In the genomic region with DNA sequence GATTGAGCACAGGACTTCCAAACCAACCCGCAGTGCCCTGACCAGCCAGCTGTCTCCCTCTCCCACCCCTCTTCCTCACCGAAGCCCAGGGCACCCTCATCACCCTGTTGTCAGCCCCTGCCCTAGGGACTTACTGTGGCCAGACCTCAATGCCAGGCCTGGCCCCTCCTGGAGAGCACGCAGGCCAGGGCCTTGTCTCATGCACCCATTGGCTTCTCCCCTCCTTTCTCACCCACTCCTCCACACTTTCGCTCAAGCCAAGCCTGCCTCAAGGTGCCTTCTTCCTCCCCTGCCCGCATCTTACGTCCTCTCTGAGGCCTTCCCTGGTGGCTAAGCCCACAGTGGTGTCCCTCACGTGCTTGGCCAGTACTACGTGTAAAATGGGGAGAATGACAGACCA, we compare ENCODE assay signal across 18 cellular contexts. TPM values are rescaled to one million over a fixed set of nuclear protein-coding genes. Genes with fewer than 3 reads are reported as not detected.
DNase-seq lines count a peak whose midpoint lies in the region; ATAC-seq and TF ChIP-seq lines count a peak whose summit lies in the region.
"Had no signal": no experiment of that assay in that cellular context is flagged by ENCODE, and none has a peak within 500 bp of the region (broad histone marks: within the 10 kb centered on the region; RNA-seq: fewer than 3 reads in every experiment).

No MANE protein-coding gene starts in this region.

- H3F3A ChIP-seq in PC-9 (ENCODE audit: insufficient read depth, low read depth) = peaks cover 48% of the 10 kb centered on the region

- H4K5ac ChIP-seq in mesendoderm (ENCODE audit: low read length) = no peak overlapping the region

- no peak overlapping the region for H3K9ac ChIP-seq in mesendoderm (ENCODE audit: low read length)
- peak overlapping the region; percentile 63 for H3K9ac ChIP-seq in neuronal stem cell (ENCODE audit: low read depth, low read length, poor library complexity)
- H3K9ac ChIP-seq: BLaER1, GM23248 had no signal

- no peak overlapping the region for H3K14ac ChIP-seq in neuronal stem cell (ENCODE audit: low read length)

- H2BK120ac ChIP-seq in mesendoderm (ENCODE audit: low read depth, low read length) (no peak overlapping the region), neuronal stem cell (ENCODE audit: low read depth, low read length) (no peak overlapping the region)

- H3K4me3 ChIP-seq in PC-9 = no peak overlapping the region
- no peak overlapping the region for H3K4me3 ChIP-seq in mesendoderm (ENCODE audit: low read length)
- no peak overlapping the region for H3K4me3 ChIP-seq in neuronal stem cell (ENCODE audit: low read length in 2 of 2)
- H3K4me3 ChIP-seq: BLaER1, GM12878, GM23248 had no signal

- intact Hi-C loops in PC-9 (cut with micrococcal nuclease; ENCODE audit: unreplicated experiment) = no loop called here

- H2AK5ac ChIP-seq in mesendoderm (ENCODE audit: low read length) (no peak overlapping the region), neuronal stem cell (ENCODE audit: low read depth, low read length) (no peak overlapping the region)

- CTCF ChIA-PET in PC-9 (lab: Charles Lee) = no interaction called here

- peak overlapping the region; percentile 42 for H3K56ac ChIP-seq in mesendoderm (ENCODE audit: low read length)

- H3K18ac ChIP-seq in mesendoderm (ENCODE audit: low read length) = no peak overlapping the region
- H3K18ac ChIP-seq in neuronal stem cell (ENCODE audit: low read length) = no peak overlapping the region

- H3K36me3 ChIP-seq in PC-9 (ENCODE audit: low read depth) (no peaks in the 10 kb centered on the region), mesendoderm (ENCODE audit: control insufficient read depth, insufficient read depth, low read length) (no peaks in the 10 kb centered on the region), neuronal stem cell (replicated peaks in 1 of 2; ENCODE audit: control insufficient read depth in 2 of 2, insufficient read depth in 2 of 2, low read length in 2 of 2) (no peaks in the 10 kb centered on the region)
- H3K36me3 ChIP-seq: BLaER1 had no signal

- no peaks in the 10 kb centered on the region for H4K20me1 ChIP-seq in PC-9 (ENCODE audit: insufficient read depth)
- H4K20me1 ChIP-seq: BLaER1 had no signal

- H3K79me1 ChIP-seq in mesendoderm (ENCODE audit: low read length) (no peaks in the 10 kb centered on the region), neuronal stem cell (ENCODE audit: low read depth, low read length) (no peaks in the 10 kb centered on the region)

- TF ChIP-seq CTCF in PC-9 (conservative IDR thresholded peaks at IDR 0.05) = no peak

- peaks cover 76% of the 10 kb centered on the region for H3K4me1 ChIP-seq in PC-9 (replicated peaks; ENCODE audit: insufficient read depth)
- H3K4me1 ChIP-seq in mesendoderm (ENCODE audit: control insufficient read depth, low read depth, low read length) = no peaks in the 10 kb centered on the region
- H3K4me1 ChIP-seq in neuronal stem cell (ENCODE audit: control insufficient read depth in 2 of 2, insufficient read depth in 1 of 2, low read depth in 1 of 2, low read length in 2 of 2) = peaks cover 2% of the 10 kb centered on the region in 2 donors

- H3K4me2 ChIP-seq in PC-9 = 0 out of 2 replicates have a peak overlapping the region, but pooled peaks have one; percentile 71
- H3K4me2 ChIP-seq in mesendoderm (ENCODE audit: low read length) = no peak overlapping the region
- no peak overlapping the region for H3K4me2 ChIP-seq in neuronal stem cell (ENCODE audit: insufficient read depth, low read length, poor library complexity, severe bottlenecking)
- H3K4me2 ChIP-seq: BLaER1 had no signal

- no peaks in the 10 kb centered on the region for H3K9me3 ChIP-seq in PC-9 (ENCODE audit: insufficient read depth, low read depth)
- no peaks in the 10 kb centered on the region for H3K9me3 ChIP-seq in neuronal stem cell (replicated peaks in 1 of 2; ENCODE audit: control insufficient read depth in 2 of 2, insufficient read depth in 1 of 2, low read depth in 1 of 2, low read length in 2 of 2)
- H3K9me3 ChIP-seq: BLaER1 had no signal

- H4K8ac ChIP-seq in mesendoderm (ENCODE audit: low read depth, low read length) (no peak overlapping the region), neuronal stem cell (ENCODE audit: low read depth, low read length) (no peak overlapping the region)

- H3K79me2 ChIP-seq in PC-9 (ENCODE audit: low read depth) (no peaks in the 10 kb centered on the region), mesendoderm (ENCODE audit: control insufficient read depth, insufficient read depth, low read length) (no peaks in the 10 kb centered on the region)

- POLR2A ChIA-PET in PC-9 (lab: Charles Lee; ENCODE audit: unreplicated experiment) = no interaction called here

- H3K27me3 ChIP-seq in PC-9 (ENCODE audit: insufficient read depth, low read depth) = peaks cover 7% of the 10 kb centered on the region
- H3K27me3 ChIP-seq in mesendoderm (ENCODE audit: insufficient read depth, low read length, poor library complexity) = no peaks in the 10 kb centered on the region
- peaks cover 0 to 33% (median 3%) of the 10 kb centered on the region in 3 experiments for H3K27me3 ChIP-seq in neuronal stem cell (ENCODE audit: control insufficient read depth in 3 of 3, insufficient read depth in 3 of 3, low read depth in 1 of 3, low read length in 3 of 3)
- H3K27me3 ChIP-seq: BLaER1 had no signal

- no peak overlapping the region for H2BK12ac ChIP-seq in neuronal stem cell (ENCODE audit: low read length)

- no CpG with 5 or more reads among the region's 8 CpGs for whole genome bisulfite sequencing in mesendoderm (ENCODE audit: extremely low coverage, insufficient coverage, low lambda C conversion rate)
- WGBS in neuronal stem cell (ENCODE audit: extremely low coverage in 2 of 2, insufficient read length in 2 of 2, insufficient replicate concordance in 1 of 2), 2 donors = no CpG with 5 or more reads among the region's 8 CpGs

- no peak for ATAC-seq in HG03354 (IDR thresholded peaks at IDR 0.05; ENCODE audit: poor library complexity, severe bottlenecking, unreplicated experiment)
- ATAC-seq: GM12878 had no signal

- H4K91ac ChIP-seq in neuronal stem cell (ENCODE audit: low read depth, low read length, poor library complexity) = no peak overlapping the region

- H3K4ac ChIP-seq in mesendoderm (ENCODE audit: low read depth, low read length) (no peak overlapping the region), neuronal stem cell (ENCODE audit: low read length) (no peak overlapping the region)

- H3K27ac ChIP-seq in PC-9 (no peak overlapping the region), mesendoderm (ENCODE audit: low read depth, low read length) (no peak overlapping the region), neuronal stem cell (replicated peaks; ENCODE audit: low read length) (no peak overlapping the region)
- H3K27ac ChIP-seq: BLaER1, GM23248 had no signal

- no peak overlapping the region for H2AFZ ChIP-seq in PC-9
- no peak overlapping the region for H2AFZ ChIP-seq in neuronal stem cell (ENCODE audit: low read length)
- H2AFZ ChIP-seq: GM23248 had no signal

- DNase-seq in PC-9 = no peak
- no peak for DNase-seq in mesendoderm
- DNase-seq in neuronal stem cell (ENCODE audit: low spot score) = no peak
- no peak for DNase-seq in A172 (ENCODE audit: low spot score)
- no peak for DNase-seq in NCI-H524 (lab: John Stamatoyannopoulos, UW)
- DNase-seq: CD4-positive, alpha-beta T cell; CD8-positive, alpha-beta memory T cell; DMS 273 treated with DMSO at 0.1 percent for 48 hours; DMS79; EL; GDM1; GM23248; H7; HCEC 1CT had no signal

- no peak overlapping the region for H2BK15ac ChIP-seq in mesendoderm (replicated peaks; ENCODE audit: low read depth)
- no peak overlapping the region for H2BK15ac ChIP-seq in neuronal stem cell (ENCODE audit: low read length)

- BruUV-seq in PC-9 (replicated peaks; lab: Mats Ljungman, UMichigan) = no TSS peak

- H2BK5ac ChIP-seq in mesendoderm (ENCODE audit: low read length) = no peak overlapping the region
- H2BK5ac ChIP-seq in neuronal stem cell (ENCODE audit: low read length) = no peak overlapping the region

- H3K23ac ChIP-seq in mesendoderm (ENCODE audit: low read length) (no peak overlapping the region), neuronal stem cell (ENCODE audit: low read depth, low read length, poor library complexity) (no peak overlapping the region)

- H3K9me2 ChIP-seq in PC-9 (ENCODE audit: insufficient read depth) = no peaks in the 10 kb centered on the region

RNA-seq across cellular contexts. Expression of a gene that starts 33.3 kb away (rescaled TPM):
- total RNA-seq in PC-9 (2021) = 0.81 and 1.1 TPM in 2 replicates
- polyA plus RNA-seq in mesendoderm (2013, experiment 1 of 2) = 7.4 TPM
- 7.4 TPM for polyA plus RNA-seq in mesendoderm (2013, experiment 2 of 2)
- 2.4 TPM for polyA plus RNA-seq in neuronal stem cell (2013, experiment 1 of 2)
- 2.5 TPM for polyA plus RNA-seq in neuronal stem cell (2013, experiment 2 of 2)
- total RNA-seq in A172 (2014; rRNA removed; shearing (Covaris generic)) = 0.17 and 0.33 TPM in 2 replicates
- polyA plus RNA-seq: CD14-positive monocyte had no signal

RNA-seq across cellular contexts. Expression of a gene that starts 50.8 kb away (rescaled TPM):
- 30.3 and 35.1 TPM in 2 replicates for total RNA-seq in PC-9 (2021)
- 21.6 TPM for polyA plus RNA-seq in mesendoderm (2013, experiment 1 of 2)
- 23.0 TPM for polyA plus RNA-seq in mesendoderm (2013, experiment 2 of 2)
- polyA plus RNA-seq in neuronal stem cell (2013, experiment 1 of 2) = 19.2 TPM
- polyA plus RNA-seq in neuronal stem cell (2013, experiment 2 of 2) = 19.2 TPM
- total RNA-seq in A172 (2014; rRNA removed; shearing (Covaris generic)) = 23.4 and 32.0 TPM in 2 replicates
